ENCODE assay signal across 8 cellular contexts in the genomic region with DNA sequence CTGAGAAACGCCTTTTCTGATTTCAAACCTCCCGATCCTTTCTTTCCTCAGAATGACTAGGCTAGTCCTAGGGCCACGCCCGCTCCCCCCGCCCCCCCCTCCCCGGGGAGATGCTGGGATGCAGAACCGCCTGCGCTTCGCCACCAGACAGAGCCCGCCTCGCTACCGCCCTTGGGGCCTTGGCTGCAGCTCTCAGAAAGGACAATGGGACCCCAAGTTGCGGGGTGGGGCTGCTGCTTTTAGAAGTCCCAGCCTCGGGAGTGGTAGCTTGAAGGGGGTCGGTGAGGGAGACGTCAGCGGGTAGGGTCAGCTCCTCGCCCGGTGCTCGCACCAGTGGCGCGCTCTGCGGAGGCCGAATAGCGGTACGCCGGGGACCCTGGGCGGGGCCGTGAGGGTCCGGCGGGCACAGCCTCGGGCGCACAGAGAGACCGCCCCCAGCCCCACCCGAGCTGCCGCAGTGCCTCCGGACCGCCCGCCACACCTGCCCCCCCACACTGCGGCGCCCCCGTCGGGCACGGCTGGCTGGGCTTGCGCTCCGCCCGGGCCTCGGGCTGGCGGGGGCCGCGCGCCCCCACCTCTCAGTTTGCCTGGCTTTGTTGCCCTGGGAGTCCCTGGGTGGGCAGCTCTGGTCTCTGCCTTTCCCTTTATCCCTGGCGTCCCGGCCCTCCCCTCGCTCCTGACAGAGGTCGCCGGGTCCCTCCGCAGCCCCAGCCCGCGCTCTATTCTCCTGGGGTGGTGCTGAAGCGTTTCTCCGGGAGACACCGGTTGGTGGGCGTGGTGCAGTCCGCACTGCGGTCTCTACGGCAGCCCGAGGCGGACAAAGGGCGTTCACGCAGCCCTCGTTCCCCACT. TPM values are rescaled to one million over a fixed set of nuclear protein-coding genes. Genes with fewer than 3 reads are reported as not detected.
A peak's percentile ranks its signal among the peaks of the same experiment; 100 is the strongest.
DNase-seq lines count a peak whose midpoint lies in the region; ATAC-seq and TF ChIP-seq lines count a peak whose summit lies in the region.

No MANE protein-coding gene starts in this region.

- peak; percentile 39 for ATAC-seq in GM19463 (IDR thresholded peaks at IDR 0.05; ENCODE audit: unreplicated experiment)
- ATAC-seq in psoas muscle, result peak; percentile 28 to 70 (median 64)
- ATAC-seq in HG03571 (IDR thresholded peaks at IDR 0.05; ENCODE audit: unreplicated experiment), result no peak

- H3K27me3 ChIP-seq in psoas muscle (ENCODE audit: insufficient read depth in 3 of 3, low read length in 2 of 3), result peaks cover 0 to 39% (median 18%) of the 10 kb centered on the region in 3 donors

- TF ChIP-seq CTCF in astrocyte of the spinal cord (IDR thresholded peaks at IDR 0.05; ENCODE audit: low read depth, low read length), result no peak
- no peak for TF ChIP-seq CTCF in psoas muscle (IDR thresholded peaks at IDR 0.05)

- intact Hi-C loops in psoas muscle (cut with DNase I), result no loop called here

- in situ Hi-C loops in astrocyte of the spinal cord (cut with HindIII; ENCODE audit: low sequenced_read_pairs), result no loop called here

- H3K9me3 ChIP-seq in psoas muscle, result no peaks in the 10 kb centered on the region

- DNase-seq in C1 segment of cervical spinal cord (lab: John Stamatoyannopoulos, UW), result peak; percentile 17 to 76 (median 62)
- peak; percentile 13 for DNase-seq in NCI-H446 treated with DMSO at 0.1 percent for 48 hours (lab: John Stamatoyannopoulos, UW)
- DNase-seq in astrocyte of the spinal cord (ENCODE audit: low read depth, low spot score), result peak; percentile 77
- peak; percentile 36 to 70 for DNase-seq in hippocampal formation (lab: John Stamatoyannopoulos, UW)
- peak; percentile 76 to 87 for DNase-seq in psoas muscle
- no peak for DNase-seq in KG1 (lab: John Stamatoyannopoulos, UW)

- H3K36me3 ChIP-seq in psoas muscle (ENCODE audit: insufficient read depth in 1 of 2, low read depth in 1 of 2), result no peaks in the 10 kb centered on the region

- H3K27ac ChIP-seq in psoas muscle, result peak overlapping the region; percentile 66

- peak overlapping the region; percentile 73 for H3K4me3 ChIP-seq in astrocyte of the spinal cord (ENCODE audit: low read depth, low read length)
- peak overlapping the region; percentile 72 for H3K4me3 ChIP-seq in psoas muscle

- H3K4me1 ChIP-seq in psoas muscle, result peaks cover 4% of the 10 kb centered on the region

- WGBS in psoas muscle, 3 donors, result 0 to 1% (median 1%) methylated on average over 57 to 72 of the region's 72 CpGs

RNA-seq across cellular contexts. Expression of a gene that starts 1.1 kb away (rescaled TPM):
- 10 to 100 TPM in 3 of 4 donors, 1 to 10 TPM in 1; 8.5 to 20.2 (median 13.6) TPM for total RNA-seq in psoas muscle
- polyA plus RNA-seq in psoas muscle, result 1 to 10 TPM; 1.1 to 2.1 (median 1.2) TPM
